Comparison of ENCODE assay signal across 8 cellular contexts in genomic region chr19:36418287-36419001, GRCh38. TPM values are rescaled to one million over a fixed set of nuclear protein-coding genes. Genes with fewer than 3 reads are reported as not detected.
A peak's percentile ranks its signal among the peaks of the same experiment; 100 is the strongest.
DNase-seq lines count a peak whose midpoint lies in the region; ATAC-seq, FAIRE-seq and TF ChIP-seq lines count a peak whose summit lies in the region.

TSS of gene ZFP82 (minus strand) at chr19:36418644. CDS start at chr19:36409789, 8,855 bp downstream.

- in situ Hi-C loops in G401 (cut with HindIII; ENCODE audit: low sequenced_read_pairs), result no loop called here

- H3K4me1 Mint-ChIP-seq in WTC11, result peaks cover 26% of the 10 kb centered on the region

- peak; percentile 82 for ATAC-seq in HG02588 (IDR thresholded peaks at IDR 0.05; ENCODE audit: unreplicated experiment)
- peak; percentile 89 for ATAC-seq in WTC11

- no peak for FAIRE-seq in RCC 7860 (lab: Jason Lieb, UNC)

- POLR2A ChIA-PET in WTC11 (lab: Charles Lee), result interaction anchor here (1.5 kb wide), 1 partner anchor 110 kb away, joined by 3 read pairs; no protein-coding TSS in a partner anchor

- H3K27me3 Mint-ChIP-seq in WTC11 (ENCODE audit: low read depth), result peaks cover 48% of the 10 kb centered on the region

- DNase-seq in G401 (ENCODE audit: low spot score) (peak; percentile 77), NCI-H2029 treated with DMSO at 0.1 percent for 48 hours (lab: John Stamatoyannopoulos, UW) (peak; percentile 29), WTC11 (ENCODE audit: low spot score) (peak; percentile 86), cardiac fibroblast (ENCODE audit: low read depth in 2 of 2) (peak; percentile 85 to 87), islet precursor cell (peak; percentile 94), RCC 7860 (ENCODE audit: low spot score) (no peak)
- peak; percentile 52 to 63 for DNase-seq in stimulated activated CD4-positive, alpha-beta T cell treated with anti-CD3 and anti-CD28 coated beads, Interleukin-12 subunit alpha, Interleukin-12 subunit beta, amount 100 ng/mL, for 24 hours (ENCODE audit: low read depth in 2 of 2)

- CTCF ChIA-PET in WTC11 (lab: Charles Lee), result interaction anchor here (0.6 kb wide), 1 partner anchor 71 kb away, joined by 3 read pairs; the partner anchor contains the start of gene ZNF566

- H3K4me3 ChIP-seq in cardiac fibroblast (replicated peaks in 1 of 2; ENCODE audit: low read depth in 2 of 2, low read length in 2 of 2), result peak within 1 kb of the TSS; percentile 71 to 75

- H3K9me3 Mint-ChIP-seq in WTC11, result no peaks in the 10 kb centered on the region; the same call in 1 of the 2 replicates

- peak within 1 kb of the TSS; percentile 76 for H3K27ac Mint-ChIP-seq in WTC11

- peak within 1 kb of the TSS; percentile 90 for H3K4me3 Mint-ChIP-seq in WTC11

- TF ChIP-seq CTCF in WTC11 (IDR thresholded peaks at IDR 0.05), result no peak
- no peak for TF ChIP-seq CTCF in cardiac fibroblast (IDR thresholded peaks at IDR 0.05; ENCODE audit: low read depth, low read length)

- 0 out of 2 replicates have a peak, but pooled peaks cover 8% of the 10 kb centered on the region for H3K36me3 Mint-ChIP-seq in WTC11

TF ChIP-seq in WTC11, 78 proteins besides CTCF, POLR2A, EP300 and RAD21 (continues in another document):
- TF ChIP-seq, protein P1, sequence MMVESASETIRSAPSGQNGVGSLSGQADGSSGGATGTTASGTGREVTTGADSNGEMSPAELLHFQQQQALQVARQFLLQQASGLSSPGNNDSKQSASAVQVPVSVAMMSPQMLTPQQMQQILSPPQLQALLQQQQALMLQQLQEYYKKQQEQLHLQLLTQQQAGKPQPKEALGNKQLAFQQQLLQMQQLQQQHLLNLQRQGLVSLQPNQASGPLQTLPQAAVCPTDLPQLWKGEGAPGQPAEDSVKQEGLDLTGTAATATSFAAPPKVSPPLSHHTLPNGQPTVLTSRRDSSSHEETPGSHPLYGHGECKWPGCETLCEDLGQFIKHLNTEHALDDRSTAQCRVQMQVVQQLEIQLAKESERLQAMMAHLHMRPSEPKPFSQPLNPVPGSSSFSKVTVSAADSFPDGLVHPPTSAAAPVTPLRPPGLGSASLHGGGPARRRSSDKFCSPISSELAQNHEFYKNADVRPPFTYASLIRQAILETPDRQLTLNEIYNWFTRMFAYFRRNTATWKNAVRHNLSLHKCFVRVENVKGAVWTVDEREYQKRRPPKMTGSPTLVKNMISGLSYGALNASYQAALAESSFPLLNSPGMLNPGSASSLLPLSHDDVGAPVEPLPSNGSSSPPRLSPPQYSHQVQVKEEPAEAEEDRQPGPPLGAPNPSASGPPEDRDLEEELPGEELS (CRISPR knock-in tag; IDR thresholded peaks at IDR 0.05), result peak; percentile 64; the same call in 1 of the 2 replicates
- TF ChIP-seq, protein P2, sequence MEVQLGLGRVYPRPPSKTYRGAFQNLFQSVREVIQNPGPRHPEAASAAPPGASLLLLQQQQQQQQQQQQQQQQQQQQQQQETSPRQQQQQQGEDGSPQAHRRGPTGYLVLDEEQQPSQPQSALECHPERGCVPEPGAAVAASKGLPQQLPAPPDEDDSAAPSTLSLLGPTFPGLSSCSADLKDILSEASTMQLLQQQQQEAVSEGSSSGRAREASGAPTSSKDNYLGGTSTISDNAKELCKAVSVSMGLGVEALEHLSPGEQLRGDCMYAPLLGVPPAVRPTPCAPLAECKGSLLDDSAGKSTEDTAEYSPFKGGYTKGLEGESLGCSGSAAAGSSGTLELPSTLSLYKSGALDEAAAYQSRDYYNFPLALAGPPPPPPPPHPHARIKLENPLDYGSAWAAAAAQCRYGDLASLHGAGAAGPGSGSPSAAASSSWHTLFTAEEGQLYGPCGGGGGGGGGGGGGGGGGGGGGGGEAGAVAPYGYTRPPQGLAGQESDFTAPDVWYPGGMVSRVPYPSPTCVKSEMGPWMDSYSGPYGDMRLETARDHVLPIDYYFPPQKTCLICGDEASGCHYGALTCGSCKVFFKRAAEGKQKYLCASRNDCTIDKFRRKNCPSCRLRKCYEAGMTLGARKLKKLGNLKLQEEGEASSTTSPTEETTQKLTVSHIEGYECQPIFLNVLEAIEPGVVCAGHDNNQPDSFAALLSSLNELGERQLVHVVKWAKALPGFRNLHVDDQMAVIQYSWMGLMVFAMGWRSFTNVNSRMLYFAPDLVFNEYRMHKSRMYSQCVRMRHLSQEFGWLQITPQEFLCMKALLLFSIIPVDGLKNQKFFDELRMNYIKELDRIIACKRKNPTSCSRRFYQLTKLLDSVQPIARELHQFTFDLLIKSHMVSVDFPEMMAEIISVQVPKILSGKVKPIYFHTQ (CRISPR knock-in tag; IDR thresholded peaks at IDR 0.05), result no peak
- TF ChIP-seq MAX (CRISPR knock-in tag; IDR thresholded peaks at IDR 0.05), result peak; percentile 88
- peak; percentile 69; the same call in 1 of the 2 replicates for TF ChIP-seq ZNF232 (CRISPR knock-in tag; IDR thresholded peaks at IDR 0.05)
- 0 out of 2 replicates have a peak, but pooled peaks have one; percentile 30 for TF ChIP-seq KAT7 (CRISPR knock-in tag; IDR thresholded peaks at IDR 0.05; ENCODE audit: borderline replicate concordance)
- peak; percentile 77; the same call in 1 of the 2 replicates for TF ChIP-seq MYBL2 (CRISPR knock-in tag; IDR thresholded peaks at IDR 0.05)
- TF ChIP-seq USF2 (CRISPR knock-in tag; IDR thresholded peaks at IDR 0.05), result peak; percentile 42
- peak; percentile 94 for TF ChIP-seq TP53 (CRISPR knock-in tag; IDR thresholded peaks at IDR 0.05)
- TF ChIP-seq NFYB (CRISPR knock-in tag; conservative IDR thresholded peaks at IDR 0.05; ENCODE audit: low read depth), result no peak
- TF ChIP-seq TEAD1 (CRISPR knock-in tag; IDR thresholded peaks at IDR 0.05), result peak; percentile 54
- peak; percentile 27; the same call in 1 of the 2 replicates for TF ChIP-seq SMAD3 (CRISPR knock-in tag; IDR thresholded peaks at IDR 0.05; ENCODE audit: borderline replicate concordance)
- TF ChIP-seq, protein P3, sequence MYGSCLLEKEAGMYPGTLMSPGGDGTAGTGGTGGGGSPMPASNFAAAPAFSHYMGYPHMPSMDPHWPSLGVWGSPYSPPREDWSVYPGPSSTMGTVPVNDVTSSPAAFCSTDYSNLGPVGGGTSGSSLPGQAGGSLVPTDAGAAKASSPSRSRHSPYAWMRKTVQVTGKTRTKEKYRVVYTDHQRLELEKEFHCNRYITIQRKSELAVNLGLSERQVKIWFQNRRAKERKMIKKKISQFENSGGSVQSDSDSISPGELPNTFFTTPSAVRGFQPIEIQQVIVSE (CRISPR knock-in tag; IDR thresholded peaks at IDR 0.05; ENCODE audit: borderline replicate concordance), result no peak
- no peak for TF ChIP-seq JAZF1 (CRISPR knock-in tag; IDR thresholded peaks at IDR 0.05)
- peak; percentile 35; the same call in 1 of the 2 replicates for TF ChIP-seq USF1 (CRISPR knock-in tag; IDR thresholded peaks at IDR 0.05)
- peak; percentile 72; the same call in 1 of the 2 replicates for TF ChIP-seq FOXP1 (CRISPR knock-in tag; IDR thresholded peaks at IDR 0.05; ENCODE audit: borderline replicate concordance)
- TF ChIP-seq NFE2L1 (CRISPR knock-in tag; IDR thresholded peaks at IDR 0.05), result peak; percentile 15; the same call in 1 of the 2 replicates
- TF ChIP-seq ZNF281 (CRISPR knock-in tag; IDR thresholded peaks at IDR 0.05), result 0 out of 2 replicates have a peak, but pooled peaks have one; percentile 18
- peak; percentile 57; the same call in 1 of the 2 replicates for TF ChIP-seq SP1 (CRISPR knock-in tag; conservative IDR thresholded peaks at IDR 0.05)

RNA-seq across cellular contexts. Expression of gene ZFP82, which starts in this region (rescaled TPM):
- total RNA-seq in G401 (2014; rRNA removed; shearing (Covaris generic)), result 3.6 and 4.8 TPM in 2 replicates
- total RNA-seq in WTC11 (2021), result 11.6 to 13.1 TPM (median 12.1 TPM) in 3 replicates
